ENCODE assay signal across 10 cellular contexts in genomic region chr6:15313367-15313766, GRCh38.
DNase-seq lines count a peak whose midpoint lies in the region; ATAC-seq and TF ChIP-seq lines count a peak whose summit lies in the region.
"Had no signal": no experiment of that assay in that cellular context is flagged by ENCODE, and none has a peak within 500 bp of the region (broad histone marks: within the 10 kb centered on the region; RNA-seq: fewer than 3 reads in every experiment).

No MANE protein-coding gene starts in this region.

- peaks cover 51% of the 10 kb centered on the region; the same call in 1 of the 2 replicates for H3K79me2 ChIP-seq in OCI-LY7 (ENCODE audit: insufficient read depth, low read depth, low read length)

- no peaks in the 10 kb centered on the region for H3K36me3 ChIP-seq in OCI-LY7 (ENCODE audit: insufficient read depth, low read length)

- DNase-seq in OCI-LY7 (ENCODE audit: low spot score) (peak; percentile 55), left cardiac atrium (peak; percentile 48), erythroblast (lab: John Stamatoyannopoulos, UW) (no peak), amniotic stem cell (lab: John Stamatoyannopoulos, UW) (no peak), DMS153 treated with DMSO at 0.1 percent for 48 hours (lab: John Stamatoyannopoulos, UW; ENCODE audit: unreplicated experiment) (no peak)
- no peak for DNase-seq in stimulated activated naive B cell treated with anti-CD40 and anti-IgM and Interleukin-4, amounts not matched to agents 10 μg/mL and 1 μg/mL and 100 μg/mL, for 72 hours
- DNase-seq: effector CD4-positive, alpha-beta T cell; kidney; stimulated activated CD4-positive, alpha-beta T cell treated with anti-CD3 and anti-CD28 coated beads, Interleukin-15, amount 100 ng/mL, for 24 hours had no signal

- H3K9me2 ChIP-seq in OCI-LY7 (ENCODE audit: insufficient read depth, low read length) = no peaks in the 10 kb centered on the region

- CTCF ChIA-PET in OCI-LY7 (lab: Charles Lee; ENCODE audit: unreplicated experiment) = no interaction called here

- no peak for TF ChIP-seq POLR2A in erythroblast (IDR thresholded peaks at IDR 0.05; ENCODE audit: low read length)

- H3K4me1 ChIP-seq in OCI-LY7 (ENCODE audit: insufficient read depth, low read length, poor library complexity, severe bottlenecking) = peaks cover 51% of the 10 kb centered on the region

- POLR2A ChIA-PET in OCI-LY7 (lab: Charles Lee) = interaction anchor here (1.0 to 2.2 kb wide), 3 partner anchors 9 to 25 kb away, joined by 3 to 9 read pairs (median 3); no protein-coding TSS in a partner anchor

- H3K4me2 ChIP-seq in OCI-LY7 (ENCODE audit: low read length) = peak overlapping the region; percentile 66

- ATAC-seq in GM21423 (IDR thresholded peaks at IDR 0.05; ENCODE audit: unreplicated experiment) (peak; percentile 31), left cardiac atrium (peak; percentile 78 to 80)
- ATAC-seq in stimulated activated naive B cell treated with anti-CD40 and anti-IgM and Interleukin-4, amounts not matched to agents 10 μg/mL and 1 μg/mL and 100 μg/mL, for 72 hours (replicated peaks) = peak; percentile 30 to 39

- peak overlapping the region; percentile 35 for H3K4me3 ChIP-seq in OCI-LY7 (ENCODE audit: low read depth, low read length, poor library complexity, severe bottlenecking)

- BruUV-seq in OCI-LY7 (replicated peaks; lab: Mats Ljungman, UMichigan) = no TSS peak

- peak overlapping the region; percentile 8 to 17 for H3K4me3 Mint-ChIP-seq in stimulated activated naive B cell treated with anti-CD40 and anti-IgM and Interleukin-4, amounts not matched to agents 10 μg/mL and 1 μg/mL and 100 μg/mL, for 72 hours

- no peaks in the 10 kb centered on the region for H3K27me3 Mint-ChIP-seq in stimulated activated naive B cell treated with anti-CD40 and anti-IgM and Interleukin-4, amounts not matched to agents 10 μg/mL and 1 μg/mL and 100 μg/mL, for 72 hours

- no peaks in the 10 kb centered on the region for H3K9me3 Mint-ChIP-seq in stimulated activated naive B cell treated with anti-CD40 and anti-IgM and Interleukin-4, amounts not matched to agents 10 μg/mL and 1 μg/mL and 100 μg/mL, for 72 hours

- peak overlapping the region; percentile 10; the same call in 1 of the 2 replicates for H2AFZ ChIP-seq in OCI-LY7 (ENCODE audit: low read length)

- H3K9me3 ChIP-seq in OCI-LY7 (ENCODE audit: low read length) = no peaks in the 10 kb centered on the region

- H3K27ac ChIP-seq in OCI-LY7 (ENCODE audit: low read depth, low read length, poor library complexity, severe bottlenecking) = peak overlapping the region; percentile 44

- peaks cover 12% of the 10 kb centered on the region; the same call in 1 of the 2 replicates for H4K20me1 ChIP-seq in OCI-LY7 (ENCODE audit: insufficient read depth, low read length)

- no peak for TF ChIP-seq CTCF in OCI-LY7 (conservative IDR thresholded peaks at IDR 0.05; ENCODE audit: low read length)

- peaks cover 1 to 14% of the 10 kb centered on the region in 2 donors for H3K36me3 Mint-ChIP-seq in stimulated activated naive B cell treated with anti-CD40 and anti-IgM and Interleukin-4, amounts not matched to agents 10 μg/mL and 1 μg/mL and 100 μg/mL, for 72 hours

- peaks cover 65 to 92% of the 10 kb centered on the region in 2 donors for H3K4me1 Mint-ChIP-seq in stimulated activated naive B cell treated with anti-CD40 and anti-IgM and Interleukin-4, amounts not matched to agents 10 μg/mL and 1 μg/mL and 100 μg/mL, for 72 hours

- intact Hi-C loops in OCI-LY7 (cut with micrococcal nuclease; ENCODE audit: unreplicated experiment) (no loop called here), left cardiac atrium (cut with DNase I) (loop anchor here in 1 of 2 donors (10.0 kb wide), 1 partner anchor 59 kb away; no protein-coding TSS in a partner anchor)

- peak overlapping the region; percentile 4 for H3K27ac Mint-ChIP-seq in stimulated activated naive B cell treated with anti-CD40 and anti-IgM and Interleukin-4, amounts not matched to agents 10 μg/mL and 1 μg/mL and 100 μg/mL, for 72 hours

Comparison
In these comparisons a context has a peak if more than half of its experiments do, and no peak if none do; other contexts are left out.
1. DNase-seq: peak in OCI-LY7 (single experiment) and left cardiac atrium (single experiment); none in stimulated activated naive B cell treated with anti-CD40 and anti-IgM and Interleukin-4, amounts not matched to agents 10 μg/mL and 1 μg/mL and 100 μg/mL, for 72 hours (single experiment), erythroblast (0 of 2), amniotic stem cell (single experiment) and DMS153 treated with DMSO at 0.1 percent for 48 hours (single experiment).
2. Peak in every context shown above with its lines, with median percentiles within 50 percentile points of each other: ATAC-seq.